ENCODE assay signal across 10 cellular contexts in genomic region chr1:155379877-155380192, GRCh38. TPM values are rescaled to one million over a fixed set of nuclear protein-coding genes. Genes with fewer than 3 reads are reported as not detected.
DNase-seq lines count a peak whose midpoint lies in the region; ATAC-seq and TF ChIP-seq lines count a peak whose summit lies in the region.
"Had no signal": no experiment of that assay in that cellular context is flagged by ENCODE, and none has a peak within 500 bp of the region (broad histone marks: within the 10 kb centered on the region; RNA-seq: fewer than 3 reads in every experiment).

No MANE protein-coding gene starts in this region.

- H3K4me1 ChIP-seq in gastroesophageal sphincter (peaks cover 0 to 31% (median 0%) of the 10 kb centered on the region in 3 donors), skeletal muscle satellite cell (ENCODE audit: control insufficient read depth, insufficient read depth, low read length) (peaks cover 5% of the 10 kb centered on the region)
- H3K4me1 ChIP-seq: Peyer's patch had no signal

- peaks cover 35% of the 10 kb centered on the region for H3K36me3 ChIP-seq in SK-N-MC (ENCODE audit: insufficient read depth, low read length)
- H3K36me3 ChIP-seq in gastroesophageal sphincter = peaks cover 2 to 58% of the 10 kb centered on the region in 2 donors
- peaks cover 32% of the 10 kb centered on the region for H3K36me3 ChIP-seq in skeletal muscle satellite cell (ENCODE audit: insufficient read depth, low read length)

- DNase-seq in NCI-H2107 treated with DMSO at 0.1 percent for 48 hours (lab: John Stamatoyannopoulos, UW; ENCODE audit: unreplicated experiment) (peak; percentile 11), NCI-H2107 (lab: John Stamatoyannopoulos, UW) (no peak), SK-N-MC (ENCODE audit: low read depth, low spot score) (no peak), NAMALWA (ENCODE audit: low spot score) (no peak), sciatic nerve (ENCODE audit: low spot score) (no peak)
- DNase-seq in activated effector memory CD4-positive, alpha-beta T cell treated with anti-CD3 and anti-CD28 coated beads, Interleukin-2, amount 50 U/mL, for 16 hours = no peak
- DNase-seq: NCI-H1436 treated with DMSO at 0.1 percent for 48 hours, Peyer's patch had no signal

- H3K9me3 ChIP-seq in SK-N-MC (ENCODE audit: low read depth, low read length) = no peaks in the 10 kb centered on the region
- H3K9me3 ChIP-seq in gastroesophageal sphincter = no peaks in the 10 kb centered on the region
- H3K9me3 ChIP-seq in skeletal muscle satellite cell (replicated peaks; ENCODE audit: low read length) = no peaks in the 10 kb centered on the region
- H3K9me3 ChIP-seq: Peyer's patch had no signal

- TF ChIP-seq EP300 in gastroesophageal sphincter (IDR thresholded peaks at IDR 0.05) = no peak

- no peak for TF ChIP-seq CTCF in gastroesophageal sphincter (IDR thresholded peaks at IDR 0.05)

- H3K27me3 ChIP-seq in gastroesophageal sphincter (no peaks in the 10 kb centered on the region), skeletal muscle satellite cell (ENCODE audit: control insufficient read depth, insufficient read depth, low read length) (no peaks in the 10 kb centered on the region)
- H3K27me3 ChIP-seq: Peyer's patch had no signal

- peak overlapping the region; percentile 34 for H3K4me2 ChIP-seq in skeletal muscle satellite cell (ENCODE audit: low read length)

- intact Hi-C loops in sciatic nerve (cut with DNase I) = no loop called here

- H3K27ac ChIP-seq in SK-N-MC (peak overlapping the region; percentile 75), gastroesophageal sphincter (peak overlapping the region; percentile 33 to 70 (median 40))
- H3K27ac ChIP-seq: Peyer's patch had no signal

- no peak for TF ChIP-seq POLR2A in gastroesophageal sphincter (IDR thresholded peaks at IDR 0.05)

- no peak overlapping the region for H3K9ac ChIP-seq in SK-N-MC (ENCODE audit: insufficient read length)
- no peak overlapping the region for H3K9ac ChIP-seq in skeletal muscle satellite cell (ENCODE audit: low read depth, low read length)

- no peak for ATAC-seq in gastroesophageal sphincter
- no peak for ATAC-seq in sciatic nerve

- no peak overlapping the region for H3K4me3 ChIP-seq in SK-N-MC
- H3K4me3 ChIP-seq in gastroesophageal sphincter = no peak overlapping the region
- H3K4me3 ChIP-seq in skeletal muscle satellite cell (ENCODE audit: low read length) = no peak overlapping the region
- H3K4me3 ChIP-seq: Peyer's patch had no signal

RNA-seq across cellular contexts. Expression of gene RUSC1, which starts 59.1 kb away (rescaled TPM):
- 10 to 100 TPM; 10.8 to 34.2 (median 24.4) TPM for total RNA-seq in gastroesophageal sphincter
- 15.0 and 19.7 TPM in 2 replicates for total RNA-seq in skeletal muscle satellite cell (2012; rRNA removed)
- 43.3 TPM for total RNA-seq in sciatic nerve
